ENCODE assay signal across 8 cellular contexts in the genomic region with DNA sequence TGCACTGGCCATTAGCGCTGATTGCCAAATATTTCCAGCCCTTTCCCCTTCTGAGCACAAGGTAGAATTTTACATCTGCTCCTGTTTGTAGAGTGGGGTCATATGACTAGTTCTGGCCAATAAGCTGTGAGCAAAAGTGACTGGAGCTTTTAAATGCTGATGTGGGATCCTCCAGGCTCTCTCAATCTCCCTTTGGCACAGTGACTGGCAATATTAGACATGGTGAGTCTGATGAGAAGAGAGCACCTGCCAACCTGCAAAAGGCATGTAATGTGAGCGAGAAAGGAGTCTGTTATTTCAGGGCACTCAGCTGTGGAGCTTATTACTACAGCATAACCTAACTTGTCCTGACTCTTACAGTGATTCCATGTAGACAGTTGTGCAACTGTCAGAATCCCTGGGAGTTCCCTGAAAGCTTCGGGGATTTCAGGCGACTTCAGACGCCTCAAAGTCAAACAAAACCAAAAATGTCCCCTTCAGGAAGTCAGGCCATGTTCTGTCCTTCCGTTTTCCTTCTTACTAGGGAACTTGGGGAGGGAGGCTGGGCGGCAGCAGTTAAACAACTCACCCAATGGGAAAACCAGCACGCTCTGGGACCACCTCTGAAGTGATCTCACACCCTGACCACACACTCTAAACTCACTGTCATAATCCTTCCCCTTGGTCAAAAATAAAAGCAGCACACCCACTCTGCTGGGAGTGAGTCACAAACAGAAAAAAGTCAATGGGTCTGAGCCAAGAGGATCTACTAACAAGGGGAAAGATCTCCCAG. TPM values are rescaled to one million over a fixed set of nuclear protein-coding genes. Genes with fewer than 3 reads are reported as not detected.
DNase-seq lines count a peak whose midpoint lies in the region; ATAC-seq and TF ChIP-seq lines count a peak whose summit lies in the region.

No MANE protein-coding gene starts in this region.

- H3K27ac Mint-ChIP-seq in CD14-positive monocyte = peak overlapping the region; percentile 74 to 95 (median 83)
- H3K27ac Mint-ChIP-seq in activated CD4-positive, alpha-beta T cell treated with anti-CD3 and anti-CD28 coated beads, Interleukin-2, amount 10 ng/mL, durations not matched to agents 7 days and 5 days = no peak overlapping the region

- H3K4me3 ChIP-seq in foreskin fibroblast (ENCODE audit: low read depth in 1 of 2, low read length in 2 of 2) = no peak overlapping the region

- H3K9me3 Mint-ChIP-seq in CD14-positive monocyte = peaks cover 0 to 8% (median 4%) of the 10 kb centered on the region in 7 donors
- H3K9me3 Mint-ChIP-seq in activated CD4-positive, alpha-beta T cell treated with anti-CD3 and anti-CD28 coated beads, Interleukin-2, amount 10 ng/mL, durations not matched to agents 7 days and 5 days = no peaks in the 10 kb centered on the region

- peaks cover 10 to 25% of the 10 kb centered on the region in 2 donors for H3K36me3 Mint-ChIP-seq in CD14-positive monocyte
- H3K36me3 Mint-ChIP-seq in activated CD4-positive, alpha-beta T cell treated with anti-CD3 and anti-CD28 coated beads, Interleukin-2, amount 10 ng/mL, durations not matched to agents 7 days and 5 days (ENCODE audit: low read depth) = peaks cover 9% of the 10 kb centered on the region

- H3K27me3 Mint-ChIP-seq in CD14-positive monocyte (ENCODE audit: low read depth in 3 of 3) = peaks cover 32 to 41% (median 33%) of the 10 kb centered on the region in 3 donors
- peaks cover 19% of the 10 kb centered on the region for H3K27me3 Mint-ChIP-seq in activated CD4-positive, alpha-beta T cell treated with anti-CD3 and anti-CD28 coated beads, Interleukin-2, amount 10 ng/mL, durations not matched to agents 7 days and 5 days

- H3K4me3 Mint-ChIP-seq in CD14-positive monocyte = peak overlapping the region; percentile 5 to 76
- no peak overlapping the region for H3K4me3 Mint-ChIP-seq in activated CD4-positive, alpha-beta T cell treated with anti-CD3 and anti-CD28 coated beads, Interleukin-2, amount 10 ng/mL, durations not matched to agents 7 days and 5 days

- DNase-seq in CD14-positive monocyte (ENCODE audit: low spot score) (peak; percentile 90), foreskin fibroblast (peak; percentile 88 to 92), mucosa of gallbladder (ENCODE audit: low spot score) (no peak), NCI-H2029 (lab: John Stamatoyannopoulos, UW) (no peak)
- DNase-seq in activated CD4-positive, alpha-beta T cell treated with anti-CD3 and anti-CD28 coated beads, Interleukin-2, amount 10 ng/mL, durations not matched to agents 7 days and 5 days = peak; percentile 17
- DNase-seq in stimulated activated CD8-positive, alpha-beta memory T cell treated with anti-CD3 and anti-CD28 coated beads, Interleukin-12 subunit alpha, Interleukin-12 subunit beta, amount 100 ng/mL, for 4 hours (ENCODE audit: low read depth) = peak; percentile 32

- POLR2A ChIA-PET in activated CD4-positive, alpha-beta T cell treated with anti-CD3 and anti-CD28 coated beads, Interleukin-2, amount 10 ng/mL, durations not matched to agents 7 days and 5 days (lab: Charles Lee) = no interaction called here

- TF ChIP-seq CTCF in CD14-positive monocyte (IDR thresholded peaks at IDR 0.05) (no peak), foreskin fibroblast (IDR thresholded peaks at IDR 0.05; ENCODE audit: low read depth, low read length) (no peak)

- CTCF ChIA-PET in activated CD4-positive, alpha-beta T cell treated with anti-CD3 and anti-CD28 coated beads, Interleukin-2, amount 10 ng/mL, durations not matched to agents 7 days and 5 days (lab: Charles Lee) = interaction anchor here (0.6 to 3.8 kb wide), 5 partner anchors 14 to 46 kb away, joined by 3 to 11 read pairs (median 4); no protein-coding TSS in a partner anchor

- ATAC-seq in GM19395 (IDR thresholded peaks at IDR 0.05; ENCODE audit: unreplicated experiment) = peak; percentile 66
- ATAC-seq in HG03565 (IDR thresholded peaks at IDR 0.05; ENCODE audit: unreplicated experiment) = peak; percentile 52

- peaks cover 57% of the 10 kb centered on the region for H3K4me1 Mint-ChIP-seq in CD14-positive monocyte
- peaks cover 48% of the 10 kb centered on the region for H3K4me1 Mint-ChIP-seq in activated CD4-positive, alpha-beta T cell treated with anti-CD3 and anti-CD28 coated beads, Interleukin-2, amount 10 ng/mL, durations not matched to agents 7 days and 5 days

- intact Hi-C loops in CD14-positive monocyte (cut with micrococcal nuclease) = loop anchor here in 1 of 2 donors (2.0 kb wide), 2 partner anchors 35 to 75 kb away; no protein-coding TSS in a partner anchor

RNA-seq across cellular contexts. Expression of a gene that starts 3.6 kb away (rescaled TPM):
- polyA plus RNA-seq in CD14-positive monocyte = 100 to 1,000 TPM in 1 of 2 donors, 10 to 100 TPM in 1; 81.6 to 127 TPM
- total RNA-seq in activated CD4-positive, alpha-beta T cell treated with anti-CD3 and anti-CD28 coated beads, Interleukin-2, amount 10 ng/mL, durations not matched to agents 7 days and 5 days = 100 to 1,000 TPM; 185 to 201 TPM
- 49.5 TPM for total RNA-seq in mucosa of gallbladder

RNA-seq across cellular contexts. Expression of a gene that starts 33.5 kb away (rescaled TPM):
- 10 to 100 TPM; 35.6 to 40.7 TPM for polyA plus RNA-seq in CD14-positive monocyte
- total RNA-seq in activated CD4-positive, alpha-beta T cell treated with anti-CD3 and anti-CD28 coated beads, Interleukin-2, amount 10 ng/mL, durations not matched to agents 7 days and 5 days = 10 to 100 TPM; 72.6 to 85.1 TPM
- total RNA-seq in mucosa of gallbladder = 11.7 TPM

Comparison
In these comparisons a context has a peak if more than half of its experiments do, and no peak if none do; other contexts are left out.
1. DNase-seq: peak in CD14-positive monocyte (single experiment), activated CD4-positive, alpha-beta T cell treated with anti-CD3 and anti-CD28 coated beads, Interleukin-2, amount 10 ng/mL, durations not matched to agents 7 days and 5 days (single experiment), foreskin fibroblast (2 of 2) and stimulated activated CD8-positive, alpha-beta memory T cell treated with anti-CD3 and anti-CD28 coated beads, Interleukin-12 subunit alpha, Interleukin-12 subunit beta, amount 100 ng/mL, for 4 hours (single experiment); none in mucosa of gallbladder (single experiment) and NCI-H2029 (single experiment).